15 cellular contexts compared by ENCODE assay signal in genomic region chr4:106892786-106893185, GRCh38.
"Had no signal": no experiment of that assay in that cellular context is flagged by ENCODE, and none has a peak within 500 bp of the region (broad histone marks: within the 10 kb centered on the region; RNA-seq: fewer than 3 reads in every experiment).

No MANE protein-coding gene starts in this region.

- ATAC-seq: left ventricle myocardium superior; lower lobe of right lung; natural killer cell treated with Interleukin-12 subunit alpha and Interleukin-12 subunit beta and Interleukin-15 and Interleukin-18, amount 100 ng/mL, for 72 hours; psoas muscle; right cardiac atrium had no signal

- H3K27me3 Mint-ChIP-seq: natural killer cell treated with Interleukin-12 subunit alpha and Interleukin-12 subunit beta and Interleukin-15 and Interleukin-18, amount 100 ng/mL, for 72 hours; stimulated activated naive B cell treated with anti-CD40 and anti-IgM and Interleukin-4, amounts not matched to agents 10 μg/mL and 1 μg/mL and 100 μg/mL, for 72 hours; stimulated activated naive CD8-positive, alpha-beta T cell treated with anti-CD3 and anti-CD28 coated beads, Interleukin-15, Interleukin-2, amounts not matched to agents 100 ng/mL and 50 ng/mL, for 24 hours had no signal

- H3K9me3 Mint-ChIP-seq: neural progenitor cell had no signal

- H3K36me3 Mint-ChIP-seq: immature natural killer cell; natural killer cell treated with Interleukin-12 subunit alpha and Interleukin-12 subunit beta and Interleukin-15 and Interleukin-18, amount 100 ng/mL, for 72 hours; neural progenitor cell; stimulated activated naive B cell treated with anti-CD40 and anti-IgM and Interleukin-4, amounts not matched to agents 10 μg/mL and 1 μg/mL and 100 μg/mL, for 72 hours had no signal

- H3K27ac Mint-ChIP-seq: immature natural killer cell; natural killer cell treated with Interleukin-12 subunit alpha and Interleukin-12 subunit beta and Interleukin-15 and Interleukin-18, amount 100 ng/mL, for 72 hours; neural progenitor cell; stimulated activated naive B cell treated with anti-CD40 and anti-IgM and Interleukin-4, amounts not matched to agents 10 μg/mL and 1 μg/mL and 100 μg/mL, for 72 hours; stimulated activated naive CD8-positive, alpha-beta T cell treated with anti-CD3 and anti-CD28 coated beads, Interleukin-15, Interleukin-2, amounts not matched to agents 100 ng/mL and 50 ng/mL, for 24 hours had no signal

- DNase-seq: cortex of kidney; hypothalamus; immature natural killer cell; left ventricle myocardium superior; lower lobe of right lung; nucleus accumbens; sigmoid colon; stimulated activated CD4-positive, alpha-beta T cell treated with anti-CD3 and anti-CD28 coated beads, Interleukin-4, amount 100 ng/mL, for 4 hours; stimulated activated naive B cell treated with anti-CD40 and anti-IgM and Interleukin-4, amounts not matched to agents 10 μg/mL and 1 μg/mL and 100 μg/mL, for 72 hours; uterus had no signal

- H3K4me3 Mint-ChIP-seq: natural killer cell treated with Interleukin-12 subunit alpha and Interleukin-12 subunit beta and Interleukin-15 and Interleukin-18, amount 100 ng/mL, for 72 hours; neural progenitor cell; stimulated activated naive B cell treated with anti-CD40 and anti-IgM and Interleukin-4, amounts not matched to agents 10 μg/mL and 1 μg/mL and 100 μg/mL, for 72 hours; stimulated activated naive CD8-positive, alpha-beta T cell treated with anti-CD3 and anti-CD28 coated beads, Interleukin-15, Interleukin-2, amounts not matched to agents 100 ng/mL and 50 ng/mL, for 24 hours had no signal

- H3K4me1 Mint-ChIP-seq: immature natural killer cell; neural progenitor cell; stimulated activated naive B cell treated with anti-CD40 and anti-IgM and Interleukin-4, amounts not matched to agents 10 μg/mL and 1 μg/mL and 100 μg/mL, for 72 hours had no signal
